8 cellular contexts compared by ENCODE assay signal in the genomic region with DNA sequence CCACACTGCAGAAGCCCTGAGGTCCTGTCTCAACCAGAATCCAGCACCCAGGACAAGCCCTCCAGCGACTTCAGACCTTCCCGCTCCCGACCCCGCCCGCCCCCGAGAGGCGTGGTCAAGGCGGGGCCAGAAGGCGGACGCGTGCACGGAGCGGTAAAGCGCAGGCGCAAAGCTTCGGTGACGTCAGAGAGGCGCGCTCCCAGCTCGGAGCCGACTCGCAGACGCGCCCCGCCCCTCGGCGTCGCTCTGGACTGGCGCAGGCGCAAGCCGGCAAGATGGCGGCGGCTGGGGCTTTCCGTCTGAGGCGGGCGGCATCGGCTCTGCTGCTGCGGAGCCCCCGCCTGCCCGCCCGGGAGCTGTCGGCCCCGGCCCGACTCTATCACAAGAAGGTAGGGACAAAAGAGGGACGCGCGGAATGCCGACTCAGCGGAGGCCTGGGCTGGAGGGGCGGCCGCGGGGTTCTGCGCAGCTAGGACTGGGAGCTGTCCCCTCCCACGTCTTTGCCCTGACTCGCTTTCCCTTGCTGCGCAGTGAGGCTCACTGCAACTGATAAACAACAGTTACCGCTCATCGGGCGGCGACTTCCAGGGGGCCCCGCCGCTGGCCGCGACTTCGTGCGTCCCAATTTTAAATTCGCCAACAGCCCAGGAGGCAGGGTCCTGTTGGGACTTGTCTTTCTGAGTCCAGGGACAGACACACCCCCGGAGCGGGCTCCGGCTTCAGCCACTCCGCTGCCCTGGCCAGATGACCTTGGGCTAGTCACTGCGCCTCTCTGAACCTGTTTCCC. TPM values are rescaled to one million over a fixed set of nuclear protein-coding genes. Genes with fewer than 3 reads are reported as not detected.
DNase-seq lines count a peak whose midpoint lies in the region; ATAC-seq and TF ChIP-seq lines count a peak whose summit lies in the region.

A gene (plus strand): TSS at position 249 of the 787 bp plus-strand sequence. CDS start 27 bp downstream, at position 276.

- peaks cover 47% of the 10 kb centered on the region for H3K36me3 Mint-ChIP-seq in activated CD4-positive, alpha-beta T cell treated with anti-CD3 and anti-CD28 coated beads for 36 hours (ENCODE audit: low read depth)
- H3K36me3 Mint-ChIP-seq in chondrocyte (ENCODE audit: low read depth): peaks cover 22% of the 10 kb centered on the region

- ATAC-seq in HG03457 (IDR thresholded peaks at IDR 0.05; ENCODE audit: unreplicated experiment): peak; percentile 34
- peak; percentile 57 for ATAC-seq in activated CD4-positive, alpha-beta T cell treated with anti-CD3 and anti-CD28 coated beads for 36 hours

- TF ChIP-seq CTCF in BE2C (IDR thresholded peaks at IDR 0.05; ENCODE audit: low read depth, low read length) (no peak), chondrocyte (IDR thresholded peaks at IDR 0.05) (no peak), kidney epithelial cell (IDR thresholded peaks at IDR 0.05; ENCODE audit: insufficient read depth, low read length, poor library complexity, severe bottlenecking) (no peak)

- H3K27me3 ChIP-seq in BE2C: no peaks in the 10 kb centered on the region
- no peaks in the 10 kb centered on the region for H3K27me3 ChIP-seq in kidney epithelial cell (ENCODE audit: control insufficient read depth, insufficient read depth, low read length)

- intact Hi-C loops in activated CD4-positive, alpha-beta T cell treated with anti-CD3 and anti-CD28 coated beads for 36 hours (cut with DNase I, micrococcal nuclease): loop anchor here (1.0 to 10.0 kb wide), 24 partner anchors 11 to 1470 kb away; a partner anchor contains a TSS

- H3K4me3 Mint-ChIP-seq in activated CD4-positive, alpha-beta T cell treated with anti-CD3 and anti-CD28 coated beads for 36 hours: peak within 1 kb of the TSS; percentile 100
- peak within 1 kb of the TSS; percentile 100 for H3K4me3 Mint-ChIP-seq in chondrocyte (ENCODE audit: unreplicated experiment)

- no peaks in the 10 kb centered on the region for H3K9me3 Mint-ChIP-seq in activated CD4-positive, alpha-beta T cell treated with anti-CD3 and anti-CD28 coated beads for 36 hours (ENCODE audit: low read depth)
- no peaks in the 10 kb centered on the region for H3K9me3 Mint-ChIP-seq in chondrocyte (ENCODE audit: low read depth)

- peak within 1 kb of the TSS; percentile 100 for H3K27ac Mint-ChIP-seq in activated CD4-positive, alpha-beta T cell treated with anti-CD3 and anti-CD28 coated beads for 36 hours
- peak within 1 kb of the TSS; percentile 100 for H3K27ac Mint-ChIP-seq in chondrocyte (ENCODE audit: unreplicated experiment)

- H3K4me3 ChIP-seq in BE2C (ENCODE audit: low read depth, low read length) (peak within 1 kb of the TSS; percentile 96), kidney epithelial cell (ENCODE audit: low read depth, low read length) (peak within 1 kb of the TSS; percentile 74)

- H3K36me3 ChIP-seq in BE2C (peaks cover 32% of the 10 kb centered on the region), kidney epithelial cell (ENCODE audit: control insufficient read depth, insufficient read depth, low read length) (peaks cover 2% of the 10 kb centered on the region)

- no peaks in the 10 kb centered on the region for H3K9me3 ChIP-seq in BE2C

- peaks cover 38% of the 10 kb centered on the region for H3K4me1 ChIP-seq in BE2C

- POLR2A ChIA-PET in activated CD4-positive, alpha-beta T cell treated with anti-CD3 and anti-CD28 coated beads for 36 hours (lab: Charles Lee): interaction anchor here (0.6 to 1.7 kb wide), 8 partner anchors 11 to 804 kb away, joined by 3 to 7 read pairs (median 4); no protein-coding TSS in a partner anchor

- no peaks in the 10 kb centered on the region for H3K27me3 Mint-ChIP-seq in activated CD4-positive, alpha-beta T cell treated with anti-CD3 and anti-CD28 coated beads for 36 hours
- no peaks in the 10 kb centered on the region for H3K27me3 Mint-ChIP-seq in chondrocyte (ENCODE audit: low read depth)

- CTCF ChIA-PET in activated CD4-positive, alpha-beta T cell treated with anti-CD3 and anti-CD28 coated beads for 36 hours (lab: Charles Lee): interaction anchor here (0.6 to 12.8 kb wide), 10 partner anchors 8 to 915 kb away, joined by 3 to 270 read pairs (median 5); a partner anchor contains a TSS

- peak; percentile 99 for DNase-seq in BE2C
- DNase-seq in GM19240 (ENCODE audit: insufficient read length, low spot score): peak; percentile 47
- peak; percentile 89 to 96 for DNase-seq in NCI-H524 (lab: John Stamatoyannopoulos, UW)
- DNase-seq in activated CD4-positive, alpha-beta T cell treated with anti-CD3 and anti-CD28 coated beads for 36 hours: peak; percentile 99
- DNase-seq in chondrocyte (ENCODE audit: low spot score): peak; percentile 99
- peak; percentile 79 for DNase-seq in kidney epithelial cell (ENCODE audit: low read depth)
- peak; percentile 99 for DNase-seq in stimulated activated CD4-positive, alpha-beta T cell treated with anti-CD3 and anti-CD28 coated beads, Interleukin-15, amount 100 ng/mL, for 24 hours

- peaks cover 48% of the 10 kb centered on the region for H3K4me1 Mint-ChIP-seq in activated CD4-positive, alpha-beta T cell treated with anti-CD3 and anti-CD28 coated beads for 36 hours
- H3K4me1 Mint-ChIP-seq in chondrocyte (ENCODE audit: low read depth): peaks cover 62% of the 10 kb centered on the region

RNA-seq across cellular contexts. Expression of the gene that starts here (rescaled TPM):
- 185 TPM for polyA plus RNA-seq in BE2C (2012; ENCODE audit: insufficient read depth, insufficient read length, low read depth)
- total RNA-seq in activated CD4-positive, alpha-beta T cell treated with anti-CD3 and anti-CD28 coated beads for 36 hours: 10 to 100 TPM; 67.3 to 83.8 TPM
- total RNA-seq in chondrocyte (84.8 to 102 TPM (median 87.8 TPM) in 3 replicates), kidney epithelial cell (134 and 136 TPM in 2 replicates)

Comparison
In these comparisons a context has a peak if more than half of its experiments do, and no peak if none do; other contexts are left out.
1. Peak in every context shown above with its lines: DNase-seq, ATAC-seq and H3K4me3 ChIP-seq.
2. DNase-seq: peak in every context shown above with its lines; median percentile 99 in BE2C; 99 in activated CD4-positive, alpha-beta T cell treated with anti-CD3 and anti-CD28 coated beads for 36 hours; 99 in chondrocyte; 99 in stimulated activated CD4-positive, alpha-beta T cell treated with anti-CD3 and anti-CD28 coated beads, Interleukin-15, amount 100 ng/mL, for 24 hours; 92 in NCI-H524; 79 in kidney epithelial cell; 47 in GM19240.